ENCODE assay signal across 9 cellular contexts in genomic region chr17:77555741-77556291, GRCh38.
DNase-seq lines count a peak whose midpoint lies in the region; ATAC-seq and TF ChIP-seq lines count a peak whose summit lies in the region.
"Had no signal": no experiment of that assay in that cellular context is flagged by ENCODE, and none has a peak within 500 bp of the region (broad histone marks: within the 10 kb centered on the region; RNA-seq: fewer than 3 reads in every experiment).

No MANE protein-coding gene starts in this region.

- TF ChIP-seq RAD21 in HCT116 (IDR thresholded peaks at IDR 0.05; ENCODE audit: low read depth), result no peak

- 0 out of 2 replicates have a peak, but pooled peaks have one; percentile 21 for ATAC-seq in HCT116
- no peak for ATAC-seq in upper lobe of left lung (ENCODE audit: low FRiP score in 2 of 2)
- no peak for ATAC-seq in GM21737 (IDR thresholded peaks at IDR 0.05; ENCODE audit: unreplicated experiment)

- TF ChIP-seq CTCF in HCT116 (IDR thresholded peaks at IDR 0.05 in 2 of 3, conservative IDR thresholded peaks at IDR 0.05 in 1 of 3; ENCODE audit: borderline replicate concordance in 1 of 3, insufficient read depth in 1 of 3, low read depth in 2 of 3, low read length in 2 of 3) (no peak), epithelial cell of proximal tubule (conservative IDR thresholded peaks at IDR 0.05; ENCODE audit: low read depth, low read length) (no peak), parathyroid adenoma (IDR thresholded peaks at IDR 0.05) (no peak), PC-9 (conservative IDR thresholded peaks at IDR 0.05) (no peak), upper lobe of left lung (IDR thresholded peaks at IDR 0.05) (no peak), GM10248 (IDR thresholded peaks at IDR 0.05; ENCODE audit: control extremely low read depth, extremely low read depth, low read depth, missing control alignments) (no peak)

- no peak overlapping the region for H3K27ac ChIP-seq in HCT116 (ENCODE audit: low read depth, low read length)
- peak overlapping the region; percentile 70 for H3K27ac ChIP-seq in parathyroid adenoma
- no peak overlapping the region for H3K27ac ChIP-seq in PC-9
- H3K27ac ChIP-seq in upper lobe of left lung, result no peak overlapping the region

- RAD21 ChIA-PET in HCT116 (lab: Charles Lee; ENCODE audit: low non-redundant PET in 1 of 2, low total read pairs in 2 of 2, uncharacterized antibody in 2 of 2, unreplicated experiment in 2 of 2), result no interaction called here

- POLR2A ChIA-PET in HCT116 (lab: Charles Lee) (no interaction called here), PC-9 (lab: Charles Lee; ENCODE audit: unreplicated experiment) (no interaction called here), GM10248 (lab: Yijun Ruan, JAX) (no interaction called here)

- no peak overlapping the region for H3K4me2 ChIP-seq in HCT116 (ENCODE audit: low read length)
- peak overlapping the region; percentile 71 for H3K4me2 ChIP-seq in parathyroid adenoma (ENCODE audit: low read length)
- H3K4me2 ChIP-seq in PC-9, result no peak overlapping the region

- no peak overlapping the region for H3K4me3 ChIP-seq in HCT116 (replicated peaks in 1 of 2; ENCODE audit: low read depth in 1 of 2, low read length in 2 of 2)
- no peak overlapping the region for H3K4me3 ChIP-seq in epithelial cell of proximal tubule (ENCODE audit: low read depth, low read length)
- H3K4me3 ChIP-seq in parathyroid adenoma (ENCODE audit: low read depth, low read length), result no peak overlapping the region
- H3K4me3 ChIP-seq in PC-9, result no peak overlapping the region
- no peak overlapping the region for H3K4me3 ChIP-seq in upper lobe of left lung

- H3K4me1 ChIP-seq in HCT116 (ENCODE audit: control insufficient read depth in 1 of 2, insufficient read depth in 2 of 2, low read length in 2 of 2) (peaks cover 0 to 11% of the 10 kb centered on the region in 2 experiments; a peak in 2 of 4 replicates), parathyroid adenoma (peaks cover 18% of the 10 kb centered on the region), PC-9 (replicated peaks; ENCODE audit: insufficient read depth) (no peaks in the 10 kb centered on the region), upper lobe of left lung (peaks cover 0 to 9% (median 0%) of the 10 kb centered on the region in 4 donors)

- H3K79me2 ChIP-seq in HCT116 (ENCODE audit: insufficient read depth, low read length) (no peaks in the 10 kb centered on the region), parathyroid adenoma (no peaks in the 10 kb centered on the region), PC-9 (ENCODE audit: low read depth) (no peaks in the 10 kb centered on the region)

- no peak for TF ChIP-seq EP300 in upper lobe of left lung (IDR thresholded peaks at IDR 0.05)

- H3K9ac ChIP-seq in HCT116 (ENCODE audit: low read length), result no peak overlapping the region
- H3K9ac ChIP-seq in parathyroid adenoma, result no peak overlapping the region

- H4K20me1 ChIP-seq in HCT116 (ENCODE audit: insufficient read depth), result no peaks in the 10 kb centered on the region
- no peaks in the 10 kb centered on the region for H4K20me1 ChIP-seq in PC-9 (ENCODE audit: insufficient read depth)

- H3K27me3 ChIP-seq in HCT116 (ENCODE audit: insufficient read depth, low read length) (peaks cover 47% of the 10 kb centered on the region), parathyroid adenoma (ENCODE audit: control insufficient read depth, insufficient read depth, low read length) (no peaks in the 10 kb centered on the region), PC-9 (ENCODE audit: insufficient read depth, low read depth) (peaks cover 81% of the 10 kb centered on the region), upper lobe of left lung (no peaks in the 10 kb centered on the region)

- no peaks in the 10 kb centered on the region for H3F3A ChIP-seq in PC-9 (ENCODE audit: insufficient read depth, low read depth)

- H2AFZ ChIP-seq in HCT116 (ENCODE audit: low read depth, low read length, poor library complexity, severe bottlenecking) (no peak overlapping the region), parathyroid adenoma (peak overlapping the region; percentile 88), PC-9 (no peak overlapping the region)

- no TSS peak for BruUV-seq in HCT116 (replicated peaks; lab: Mats Ljungman, UMichigan)
- no TSS peak for BruUV-seq in PC-9 (replicated peaks; lab: Mats Ljungman, UMichigan)

- WGBS in upper lobe of left lung, 2 donors, result 30 to 34% methylated on average over 8 to 11 of the region's 11 CpGs

- CTCF ChIA-PET in HCT116 (lab: Charles Lee), result no interaction called here
- CTCF ChIA-PET in PC-9 (lab: Charles Lee), result no interaction called here
- CTCF ChIA-PET in GM10248 (lab: Yijun Ruan, JAX), result interaction anchor here (1.1 to 1.2 kb wide), 2 partner anchors 11 to 126 kb away, joined by 3 read pairs; no protein-coding TSS in a partner anchor

- no peaks in the 10 kb centered on the region for H3K9me2 ChIP-seq in HCT116 (ENCODE audit: insufficient read depth)
- no peaks in the 10 kb centered on the region for H3K9me2 ChIP-seq in PC-9 (ENCODE audit: insufficient read depth)

- H3K9me3 ChIP-seq in HCT116 (ENCODE audit: control insufficient read depth in 1 of 2, insufficient read depth in 1 of 2, low read depth in 1 of 2, low read length in 2 of 2) (no peaks in the 10 kb centered on the region), parathyroid adenoma (ENCODE audit: control insufficient read depth, low read length) (no peaks in the 10 kb centered on the region), PC-9 (ENCODE audit: insufficient read depth, low read depth) (no peaks in the 10 kb centered on the region), upper lobe of left lung (no peaks in the 10 kb centered on the region)

- DNase-seq in HCT116 (ENCODE audit: low read depth, low spot score), result no peak
- peak; percentile 3 for DNase-seq in NCI-H446 treated with DMSO at 0.1 percent for 48 hours (lab: John Stamatoyannopoulos, UW)
- peak; percentile 16 for DNase-seq in epithelial cell of proximal tubule (ENCODE audit: low read depth)
- no peak for DNase-seq in PC-9
- DNase-seq in upper lobe of left lung, result no peak
- DNase-seq in GM10248 (ENCODE audit: extremely low spot score), result no peak
- DNase-seq: EL had no signal

- intact Hi-C loops in HCT116 (cut with micrococcal nuclease), result no loop called here
- intact Hi-C loops in PC-9 (cut with micrococcal nuclease; ENCODE audit: unreplicated experiment), result no loop called here

- TF ChIP-seq POLR2A in HCT116 (IDR thresholded peaks at IDR 0.05; ENCODE audit: borderline replicate concordance, extremely low read depth, insufficient read depth, insufficient read length) (no peak), upper lobe of left lung (IDR thresholded peaks at IDR 0.05) (no peak)

- no peaks in the 10 kb centered on the region for H3K36me3 ChIP-seq in HCT116 (ENCODE audit: control insufficient read depth in 1 of 2, insufficient read depth in 2 of 2, low read length in 2 of 2)
- no peaks in the 10 kb centered on the region for H3K36me3 ChIP-seq in parathyroid adenoma (ENCODE audit: control insufficient read depth, insufficient read depth, low read length)
- H3K36me3 ChIP-seq in PC-9 (ENCODE audit: low read depth), result no peaks in the 10 kb centered on the region
- no peaks in the 10 kb centered on the region for H3K36me3 ChIP-seq in upper lobe of left lung

TF ChIP-seq in HCT116, 20 proteins besides CTCF, POLR2A, EP300 and RAD21:
- TF ChIP-seq MAX (IDR thresholded peaks at IDR 0.05) (no peak), ZNF274 (IDR thresholded peaks at IDR 0.05; ENCODE audit: low read depth, low read length) (no peak), EZH2phosphoT487 (IDR thresholded peaks at IDR 0.05; ENCODE audit: borderline replicate concordance) (no peak), SRF (IDR thresholded peaks at IDR 0.05; ENCODE audit: low read depth) (no peak), SP1 (IDR thresholded peaks at IDR 0.05; ENCODE audit: low read depth) (no peak), EZH2 (IDR thresholded peaks at IDR 0.05) (no peak)

Comparison
In these comparisons a context has a peak if more than half of its experiments do, and no peak if none do; other contexts are left out.
1. DNase-seq: peak in NCI-H446 treated with DMSO at 0.1 percent for 48 hours (single experiment) and epithelial cell of proximal tubule (single experiment); none in HCT116 (single experiment), PC-9 (0 of 2), upper lobe of left lung (0 of 2) and GM10248 (single experiment).